ENCODE assay signal across 8 cellular contexts in genomic region chr17:41773190-41773588, GRCh38. TPM values are rescaled to one million over a fixed set of nuclear protein-coding genes. Genes with fewer than 3 reads are reported as not detected.
DNase-seq lines count a peak whose midpoint lies in the region; ATAC-seq and TF ChIP-seq lines count a peak whose summit lies in the region.

No MANE protein-coding gene starts in this region.

- H3K9me3 ChIP-seq in lung (ENCODE audit: control insufficient read depth in 2 of 2, insufficient read depth in 1 of 2, low read length in 1 of 2): no peaks in the 10 kb centered on the region

- peak; percentile 20 for ATAC-seq in lung (ENCODE audit: insufficient read depth, low FRiP score)

- DNase-seq in AG09309 (ENCODE audit: low read depth): peak; percentile 38
- peak; percentile 90 for DNase-seq in M059J (ENCODE audit: low read depth)
- peak; percentile 89 for DNase-seq in dermis blood vessel endothelial cell
- peak; percentile 63 for DNase-seq in lung (ENCODE audit: low spot score)
- DNase-seq in SKM-1 (lab: John Stamatoyannopoulos, UW; ENCODE audit: unreplicated experiment): no peak
- no peak for DNase-seq in T-helper 2 cell
- DNase-seq in KG1 (lab: John Stamatoyannopoulos, UW): no peak
- DNase-seq in NCI-H1105 treated with DMSO at 0.1 percent for 48 hours (lab: John Stamatoyannopoulos, UW): no peak

- TF ChIP-seq CTCF in AG09309 (IDR thresholded peaks at IDR 0.05; ENCODE audit: control insufficient read depth, insufficient read depth, low read depth, low read length, missing control alignments) (no peak), lung (IDR thresholded peaks at IDR 0.05; ENCODE audit: control extremely low read depth, extremely low read depth) (no peak)

- peak overlapping the region; percentile 53 to 77 for H3K27ac ChIP-seq in lung (ENCODE audit: low read depth in 1 of 2, low read length in 1 of 2)

- peaks cover 4 to 37% of the 10 kb centered on the region in 2 donors for H3K36me3 ChIP-seq in lung (ENCODE audit: control insufficient read depth in 2 of 2, insufficient read depth in 2 of 2, low read length in 2 of 2)

- peaks cover 10 to 34% of the 10 kb centered on the region in 2 donors for H3K4me1 ChIP-seq in lung (ENCODE audit: control insufficient read depth in 2 of 2, insufficient read depth in 2 of 2, low read length in 2 of 2)

- H3K27me3 ChIP-seq in lung (ENCODE audit: control insufficient read depth, insufficient read depth): no peaks in the 10 kb centered on the region

- WGBS in lung, 2 donors: 38 to 50% methylated on average over 12 of the region's 12 CpGs

- H3K4me3 ChIP-seq in AG09309 (ENCODE audit: control insufficient read depth, low read depth, low read length) (no peak overlapping the region), lung (no peak overlapping the region)

RNA-seq across cellular contexts. Expression of gene JUP, which starts 13.3 kb away (rescaled TPM):
- 17.4 and 24.5 TPM in 2 replicates for total RNA-seq in M059J (2014; rRNA removed; shearing (Covaris generic))
- 416 and 862 TPM in 2 replicates for total RNA-seq in dermis blood vessel endothelial cell
- 100 to 1,000 TPM; 118 to 150 TPM for total RNA-seq in lung
- 10 to 100 TPM; 60.9 to 83.6 TPM for polyA plus RNA-seq in lung

RNA-seq across cellular contexts. Expression of gene P3H4, which starts 38.6 kb away (rescaled TPM):
- total RNA-seq in M059J (2014; rRNA removed; shearing (Covaris generic)): 51.6 and 88.8 TPM in 2 replicates
- total RNA-seq in dermis blood vessel endothelial cell (65.4 and 79.3 TPM in 2 replicates), lung (10 to 100 TPM; 12.3 to 13.2 TPM)
- polyA plus RNA-seq in lung: 1 to 10 TPM; 6.8 to 9.6 TPM

RNA-seq across cellular contexts. Expression of gene HAP1, which starts 38.7 kb away (rescaled TPM):
- total RNA-seq in M059J (2014; rRNA removed; shearing (Covaris generic)): 0.05 and 0.07 TPM in 2 replicates
- total RNA-seq in dermis blood vessel endothelial cell (0.23 and 0.68 TPM in 2 replicates), lung (under 1 TPM; 0.21 to 0.26 TPM)
- polyA plus RNA-seq in lung: under 1 TPM; 0.07 to 0.57 TPM

RNA-seq across cellular contexts. Expression of gene FKBP10, which starts 39.6 kb away (rescaled TPM):
- 128 and 174 TPM in 2 replicates for total RNA-seq in M059J (2014; rRNA removed; shearing (Covaris generic))
- total RNA-seq in dermis blood vessel endothelial cell: 186 and 244 TPM in 2 replicates
- total RNA-seq in lung: 10 to 100 TPM; 53.2 to 64.4 TPM
- polyA plus RNA-seq in lung: 10 to 100 TPM; 32.6 to 43.3 TPM

Comparison
In these comparisons a context has a peak if more than half of its experiments do, and no peak if none do; other contexts are left out.
1. DNase-seq: peak in AG09309 (single experiment), M059J (single experiment), dermis blood vessel endothelial cell (single experiment) and lung (single experiment); none in SKM-1 (single experiment), T-helper 2 cell (0 of 5), KG1 (single experiment) and NCI-H1105 treated with DMSO at 0.1 percent for 48 hours (single experiment).